In the genomic region with DNA sequence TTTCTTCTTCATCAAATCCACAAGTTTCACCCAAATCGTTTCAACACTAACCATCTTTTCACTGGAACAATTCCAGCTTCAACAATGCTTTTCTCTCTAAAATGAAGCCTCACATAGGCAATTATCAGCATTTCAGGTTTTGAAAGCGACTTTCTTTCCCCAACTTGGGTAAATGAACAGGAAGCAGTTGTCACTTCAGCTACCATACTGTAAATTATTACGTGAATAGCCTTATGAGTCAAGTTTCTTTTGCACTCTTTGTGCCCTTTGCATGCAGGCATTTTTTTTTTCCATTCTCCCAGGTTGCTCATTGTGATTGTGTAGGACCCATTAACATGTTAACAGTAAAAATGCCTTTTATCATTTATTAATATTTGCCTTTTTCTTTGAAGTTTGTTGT, we compare ENCODE assay signal across 27 cellular contexts.
DNase-seq lines count a peak whose midpoint lies in the region; ATAC-seq, FAIRE-seq and TF ChIP-seq lines count a peak whose summit lies in the region.
"Had no signal": no experiment of that assay in that cellular context is flagged by ENCODE, and none has a peak within 500 bp of the region (broad histone marks: within the 10 kb centered on the region; RNA-seq: fewer than 3 reads in every experiment).

No MANE protein-coding gene starts in this region.

- DNase-seq in GM04503 (ENCODE audit: low read depth) (peak; percentile 41), IMR-90 (peak; percentile 43), endothelial cell of umbilical vein (ENCODE audit: low read depth, low spot score) (peak; percentile 69), trophoblast cell (no peak), SKM-1 treated with dmso at 0.1 percent for 144 hours (lab: John Stamatoyannopoulos, UW; ENCODE audit: unreplicated experiment) (no peak), substantia nigra (lab: John Stamatoyannopoulos, UW) (no peak)
- DNase-seq: activated CD4-positive, CD25-positive, alpha-beta regulatory T cell; activated CD8-positive, alpha-beta T cell treated with anti-CD3 and anti-CD28 coated beads for 36 hours; activated naive CD4-positive, alpha-beta T cell; activated T-cell treated with anti-CD3 and anti-CD28 coated beads, Interleukin-2, amount 50 U/mL, for 1 hour; anterior cingulate cortex; central memory CD4-positive, alpha-beta T cell; DMS53; erythroblast; gastrocnemius medialis; HFFc6; left cardiac atrium; naive thymus-derived CD4-positive, alpha-beta T cell; NCI-H1105 treated with DMSO at 0.1 percent for 48 hours; NCI-H524; RPMI8226; SK-N-SH; T-helper 9 cell had no signal

- H3K4me2 ChIP-seq in IMR-90 (ENCODE audit: low read depth, low read length): no peak overlapping the region; the same call in 1 of the 2 replicates
- H3K4me2 ChIP-seq in endothelial cell of umbilical vein (ENCODE audit: insufficient read depth, low read length): peak overlapping the region; percentile 8
- no peak overlapping the region for H3K4me2 ChIP-seq in trophoblast cell (ENCODE audit: low read length)
- H3K4me2 ChIP-seq: SK-N-SH had no signal

- H3K79me1 ChIP-seq in IMR-90 (ENCODE audit: low read depth in 1 of 2, low read length in 2 of 2): no peaks in the 10 kb centered on the region
- H3K79me1 ChIP-seq in trophoblast cell (ENCODE audit: low read length): peaks cover 26% of the 10 kb centered on the region

- H3K36me3 ChIP-seq in IMR-90 (ENCODE audit: control insufficient read depth, insufficient read depth, low read length) (no peaks in the 10 kb centered on the region), endothelial cell of umbilical vein (ENCODE audit: control insufficient read depth in 2 of 2, extremely low read depth in 1 of 2, insufficient read depth in 2 of 2, low read length in 2 of 2) (no peaks in the 10 kb centered on the region), trophoblast cell (ENCODE audit: control insufficient read depth in 1 of 2, insufficient read depth in 2 of 2, low read length in 2 of 2) (no peaks in the 10 kb centered on the region)
- H3K36me3 ChIP-seq: gastrocnemius medialis had no signal

- H4K91ac ChIP-seq in IMR-90 (ENCODE audit: insufficient read depth, low read depth, low read length): no peak overlapping the region
- no peak overlapping the region for H4K91ac ChIP-seq in trophoblast cell (ENCODE audit: low read depth, low read length)

- CTCF ChIA-PET in IMR-90 (lab: Yijun Ruan, JAX) (no interaction called here), endothelial cell of umbilical vein (lab: Charles Lee) (no interaction called here)

- H3K18ac ChIP-seq in IMR-90 (ENCODE audit: low read depth, low read length): peak overlapping the region; percentile 45; the same call in 1 of the 2 replicates
- H3K18ac ChIP-seq in trophoblast cell (ENCODE audit: low read length): no peak overlapping the region

- H3K14ac ChIP-seq in IMR-90 (replicated peaks; ENCODE audit: low read depth, low read length) (no peak overlapping the region), trophoblast cell (ENCODE audit: low read length) (no peak overlapping the region)

- H4K5ac ChIP-seq in IMR-90 (ENCODE audit: low read depth, low read length): no peak overlapping the region

- H3K27ac ChIP-seq in IMR-90 (ENCODE audit: insufficient read depth, low read length): no peak overlapping the region
- H3K27ac ChIP-seq in endothelial cell of umbilical vein (ENCODE audit: insufficient read depth, low read depth, low read length): no peak overlapping the region
- no peak overlapping the region for H3K27ac ChIP-seq in trophoblast cell (ENCODE audit: low read depth, low read length)
- H3K27ac ChIP-seq in substantia nigra (ENCODE audit: low read depth, low read length, poor library complexity, severe bottlenecking): no peak overlapping the region
- H3K27ac ChIP-seq: gastrocnemius medialis, parathyroid adenoma had no signal

- H3K27me3 ChIP-seq in IMR-90 (ENCODE audit: control insufficient read depth, insufficient read depth, low read length) (no peaks in the 10 kb centered on the region), endothelial cell of umbilical vein (ENCODE audit: control insufficient read depth in 2 of 2, insufficient read depth in 2 of 2, low read length in 2 of 2) (no peaks in the 10 kb centered on the region), trophoblast cell (ENCODE audit: insufficient read depth, low read length) (no peaks in the 10 kb centered on the region)
- H3K27me3 ChIP-seq: gastrocnemius medialis had no signal

- no peak overlapping the region for H2BK120ac ChIP-seq in IMR-90 (ENCODE audit: low read depth, low read length)
- peak overlapping the region; percentile 34 for H2BK120ac ChIP-seq in trophoblast cell (ENCODE audit: insufficient read depth, low read length, poor library complexity)

- ATAC-seq in IMR-90 (ENCODE audit: low read depth) (no peak), GM18868 (IDR thresholded peaks at IDR 0.05; ENCODE audit: unreplicated experiment) (no peak), HG03571 (IDR thresholded peaks at IDR 0.05; ENCODE audit: unreplicated experiment) (no peak)
- ATAC-seq: activated CD8-positive, alpha-beta T cell treated with anti-CD3 and anti-CD28 coated beads for 36 hours; gastrocnemius medialis; left cardiac atrium; naive thymus-derived CD4-positive, alpha-beta T cell; sciatic nerve had no signal

- H3K9me3 ChIP-seq in IMR-90 (ENCODE audit: control insufficient read depth, insufficient read depth, low read length) (no peaks in the 10 kb centered on the region), endothelial cell of umbilical vein (replicated peaks; ENCODE audit: control insufficient read depth, insufficient read depth, low read length) (no peaks in the 10 kb centered on the region), trophoblast cell (ENCODE audit: insufficient read depth, low read depth, low read length) (no peaks in the 10 kb centered on the region)
- H3K9me3 ChIP-seq: gastrocnemius medialis, SK-N-SH had no signal

- H3K4me3 ChIP-seq in IMR-90 (ENCODE audit: insufficient read depth, low read depth, low read length): no peak overlapping the region
- H3K4me3 ChIP-seq in endothelial cell of umbilical vein (replicated peaks in 1 of 3; ENCODE audit: insufficient read depth in 1 of 3, low read depth in 1 of 3, low read length in 3 of 3): no peak overlapping the region
- H3K4me3 ChIP-seq in trophoblast cell (ENCODE audit: low read depth, low read length): no peak overlapping the region
- H3K4me3 ChIP-seq: gastrocnemius medialis had no signal

- no peak overlapping the region for H3K4ac ChIP-seq in IMR-90 (ENCODE audit: low read depth, low read length)
- H3K4ac ChIP-seq in trophoblast cell (ENCODE audit: low read depth, low read length): no peak overlapping the region

- WGBS in IMR-90 (ENCODE audit: extremely low coverage in 2 of 2, insufficient read length in 1 of 2), 2 experiments: 36 to 100% methylated on average over 1 to 2 of the region's 3 CpGs
- 0% methylated on average over 1 of the region's 3 CpGs for WGBS in trophoblast cell (ENCODE audit: extremely low coverage, insufficient coverage, insufficient read length)

- H2AK5ac ChIP-seq in IMR-90 (ENCODE audit: low read depth, low read length) (no peak overlapping the region), trophoblast cell (ENCODE audit: low read length) (no peak overlapping the region)

- no peak for FAIRE-seq in endothelial cell of umbilical vein (lab: Jason Lieb, UNC)

- in situ Hi-C loops in IMR-90 (cut with MboI; ENCODE audit: low sequenced_read_pairs): no loop called here

- no peak for TF ChIP-seq POLR2A in IMR-90 (IDR thresholded peaks at IDR 0.05; ENCODE audit: low read depth, low read length)
- no peak for TF ChIP-seq POLR2A in endothelial cell of umbilical vein (IDR thresholded peaks at IDR 0.05; ENCODE audit: low read depth, low read length)

- H2BK15ac ChIP-seq in IMR-90 (ENCODE audit: low read depth, low read length): no peak overlapping the region

- H3K4me1 ChIP-seq in IMR-90 (ENCODE audit: control insufficient read depth, insufficient read depth, low read length) (peaks cover 2% of the 10 kb centered on the region; the same call in 1 of the 2 replicates), endothelial cell of umbilical vein (ENCODE audit: control insufficient read depth, extremely low read depth, insufficient read depth, low read length) (no peaks in the 10 kb centered on the region), trophoblast cell (ENCODE audit: control insufficient read depth in 1 of 2, insufficient read depth in 2 of 2, low read length in 2 of 2) (peaks cover 7 to 13% of the 10 kb centered on the region in 2 experiments)
- H3K4me1 ChIP-seq: gastrocnemius medialis had no signal

- no peaks in the 10 kb centered on the region for H4K20me1 ChIP-seq in IMR-90 (ENCODE audit: insufficient read depth, low read length)
- H4K20me1 ChIP-seq in endothelial cell of umbilical vein (replicated peaks; ENCODE audit: control insufficient read depth, extremely low read depth, insufficient read depth, low read length): no peaks in the 10 kb centered on the region

- no peak overlapping the region for H4K12ac ChIP-seq in trophoblast cell (ENCODE audit: low read depth, low read length)

- dilution Hi-C loops in IMR-90 (cut with HindIII; ENCODE audit: low sequenced_read_pairs, unreplicated experiment) (no loop called here), endothelial cell of umbilical vein (cut with MboI; ENCODE audit: extremely low pct_ligation_motif_present, low sequenced_read_pairs) (no loop called here)

- no peak overlapping the region for H2BK5ac ChIP-seq in IMR-90 (ENCODE audit: low read depth, low read length, poor library complexity, severe bottlenecking)
- no peak overlapping the region for H2BK5ac ChIP-seq in trophoblast cell (ENCODE audit: low read depth, low read length, poor library complexity)

- H4K8ac ChIP-seq in IMR-90 (ENCODE audit: low read depth in 2 of 2, low read length in 2 of 2) (no peak overlapping the region), trophoblast cell (ENCODE audit: low read depth, low read length) (no peak overlapping the region)

- no peak overlapping the region for H2BK20ac ChIP-seq in IMR-90 (ENCODE audit: low read depth, low read length)

- H2AFZ ChIP-seq in IMR-90 (replicated peaks; ENCODE audit: low read length, poor library complexity) (no peak overlapping the region), endothelial cell of umbilical vein (ENCODE audit: low read depth, low read length) (peak overlapping the region; percentile 49), trophoblast cell (ENCODE audit: insufficient read depth, low read length, poor library complexity) (no peak overlapping the region)

- no peak overlapping the region for H2AK9ac ChIP-seq in IMR-90 (replicated peaks; ENCODE audit: low read depth, low read length, poor library complexity)

- H3K9ac ChIP-seq in IMR-90 (ENCODE audit: low read depth, low read length) (no peak overlapping the region), endothelial cell of umbilical vein (replicated peaks; ENCODE audit: extremely low read depth, insufficient read depth, low read length) (no peak overlapping the region), trophoblast cell (ENCODE audit: low read length) (no peak overlapping the region)
- H3K9ac ChIP-seq: parathyroid adenoma, SK-N-SH had no signal

- H3K23ac ChIP-seq in IMR-90 (ENCODE audit: low read depth, low read length) (no peak overlapping the region), trophoblast cell (ENCODE audit: low read length) (no peak overlapping the region)

- H2BK12ac ChIP-seq in trophoblast cell (ENCODE audit: low read length): no peak overlapping the region

- TF ChIP-seq CTCF in IMR-90 (conservative IDR thresholded peaks at IDR 0.05; ENCODE audit: low read depth, low read length): no peak
- TF ChIP-seq CTCF in endothelial cell of umbilical vein (IDR thresholded peaks at IDR 0.05; ENCODE audit: extremely low read depth in 1 of 2, insufficient read depth in 1 of 2, low read depth in 1 of 2, low read length in 2 of 2): no peak

- POLR2A ChIA-PET in IMR-90 (lab: Charles Lee; ENCODE audit: unreplicated experiment) (no interaction called here), endothelial cell of umbilical vein (lab: Charles Lee) (no interaction called here)

- H3K9me1 ChIP-seq in IMR-90 (ENCODE audit: insufficient read depth, low read length) (no peaks in the 10 kb centered on the region), endothelial cell of umbilical vein (replicated peaks; ENCODE audit: control insufficient read depth, extremely low read depth, insufficient read depth, low read length) (no peaks in the 10 kb centered on the region)

- BruUV-seq in IMR-90 (replicated peaks; lab: Mats Ljungman, UMichigan) (no TSS peak), endothelial cell of umbilical vein (replicated peaks; lab: Mats Ljungman, UMichigan) (no TSS peak)

- TF ChIP-seq RAD21 in IMR-90 (IDR thresholded peaks at IDR 0.05; ENCODE audit: low read length): no peak

- H3K79me2 ChIP-seq in endothelial cell of umbilical vein (ENCODE audit: control insufficient read depth, insufficient read depth, low read length) (no peaks in the 10 kb centered on the region), trophoblast cell (ENCODE audit: control insufficient read depth, insufficient read depth, low read length, poor library complexity) (peaks cover 3% of the 10 kb centered on the region)
- H3K79me2 ChIP-seq: parathyroid adenoma had no signal

- H3K56ac ChIP-seq in IMR-90 (ENCODE audit: extremely low read depth, insufficient read depth, low read length): no peak overlapping the region

- intact Hi-C loops in IMR-90 (cut with micrococcal nuclease): no loop called here
- intact Hi-C loops in endothelial cell of umbilical vein (cut with micrococcal nuclease): no loop called here

Comparison
In these comparisons a context has a peak if more than half of its experiments do, and no peak if none do; other contexts are left out.
1. DNase-seq: peak in GM04503 (single experiment), IMR-90 (single experiment) and endothelial cell of umbilical vein (single experiment); none in trophoblast cell (0 of 2), SKM-1 treated with dmso at 0.1 percent for 144 hours (single experiment) and substantia nigra (0 of 49).